ENCODE assay signal across 1 cellular context in genomic region chr5:140042551-140043507, GRCh38.
TF ChIP-seq lines count a peak whose summit lies in the region.

TSS of gene NRG2 (minus strand) at chr5:140043299.

TF ChIP-seq in WTC11, 78 proteins besides CTCF, POLR2A, EP300 and RAD21 (continued from another document):
- TF ChIP-seq ZNF512 (CRISPR knock-in tag; IDR thresholded peaks at IDR 0.05; ENCODE audit: borderline replicate concordance), result no peak
- no peak for TF ChIP-seq AR (CRISPR knock-in tag; IDR thresholded peaks at IDR 0.05)
- TF ChIP-seq RELA (CRISPR knock-in tag; IDR thresholded peaks at IDR 0.05; ENCODE audit: borderline replicate concordance), result no peak
- TF ChIP-seq ATF3 (CRISPR knock-in tag; conservative IDR thresholded peaks at IDR 0.05), result no peak
- TF ChIP-seq TCF7 (CRISPR knock-in tag; IDR thresholded peaks at IDR 0.05; ENCODE audit: low read depth), result no peak
